In genomic region chr2:100411841-100412292, GRCh38 we compare ENCODE assay signal across 1 cellular context.
TF ChIP-seq lines count a peak whose summit lies in the region.

No MANE protein-coding gene starts in this region.

TF ChIP-seq in WTC11, 78 proteins besides CTCF, POLR2A, EP300 and RAD21:
- TF ChIP-seq AFF4 (CRISPR knock-in tag; IDR thresholded peaks at IDR 0.05; ENCODE audit: borderline replicate concordance) (no peak), NFYB (CRISPR knock-in tag; conservative IDR thresholded peaks at IDR 0.05; ENCODE audit: low read depth) (no peak), NFE2L1 (CRISPR knock-in tag; IDR thresholded peaks at IDR 0.05) (no peak), ATF3 (CRISPR knock-in tag; conservative IDR thresholded peaks at IDR 0.05) (no peak), FOXK1 (CRISPR knock-in tag; IDR thresholded peaks at IDR 0.05) (no peak), ATF6 (CRISPR knock-in tag; IDR thresholded peaks at IDR 0.05) (no peak), ZNF281 (CRISPR knock-in tag; IDR thresholded peaks at IDR 0.05) (no peak), ATF2 (CRISPR knock-in tag; IDR thresholded peaks at IDR 0.05; ENCODE audit: borderline replicate concordance, low read depth) (no peak), RELA (CRISPR knock-in tag; IDR thresholded peaks at IDR 0.05; ENCODE audit: borderline replicate concordance) (no peak)
